In genomic region chr6:121105461-121105860, GRCh38 we compare ENCODE assay signal across 1 cellular context.
TF ChIP-seq lines count a peak whose summit lies in the region.

No MANE protein-coding gene starts in this region.

TF ChIP-seq in HepG2, 621 proteins besides CTCF, POLR2A, EP300 and RAD21 (continued from another document):
- TF ChIP-seq PPARG (CRISPR knock-in tag; conservative IDR thresholded peaks at IDR 0.05) (no peak), SALL2 (CRISPR knock-in tag; IDR thresholded peaks at IDR 0.05) (no peak), GLMP (CRISPR knock-in tag; IDR thresholded peaks at IDR 0.05; ENCODE audit: borderline replicate concordance) (no peak), ZNF256 (CRISPR knock-in tag; conservative IDR thresholded peaks at IDR 0.05) (no peak), KLF9 (CRISPR knock-in tag; IDR thresholded peaks at IDR 0.05; ENCODE audit: low read depth) (no peak), ZNF792 (CRISPR knock-in tag; IDR thresholded peaks at IDR 0.05) (no peak), NFE2L2 (IDR thresholded peaks at IDR 0.05; ENCODE audit: low read length) (no peak), GFI1 (CRISPR knock-in tag; IDR thresholded peaks at IDR 0.05; ENCODE audit: borderline replicate concordance) (no peak), CBX5 (CRISPR knock-in tag; IDR thresholded peaks at IDR 0.05; ENCODE audit: borderline replicate concordance) (no peak), SRSF1 (optimal IDR thresholded peaks at IDR 0.05; ENCODE audit: low read depth, low read length) (no peak), NR2F2 (IDR thresholded peaks at IDR 0.05; ENCODE audit: borderline replicate concordance, low read depth) (no peak), ZNF569 (CRISPR knock-in tag; IDR thresholded peaks at IDR 0.05; ENCODE audit: borderline replicate concordance) (no peak), SMARCC2 (IDR thresholded peaks at IDR 0.05) (no peak)
